Comparison of ENCODE assay signal across 8 cellular contexts in the genomic region with DNA sequence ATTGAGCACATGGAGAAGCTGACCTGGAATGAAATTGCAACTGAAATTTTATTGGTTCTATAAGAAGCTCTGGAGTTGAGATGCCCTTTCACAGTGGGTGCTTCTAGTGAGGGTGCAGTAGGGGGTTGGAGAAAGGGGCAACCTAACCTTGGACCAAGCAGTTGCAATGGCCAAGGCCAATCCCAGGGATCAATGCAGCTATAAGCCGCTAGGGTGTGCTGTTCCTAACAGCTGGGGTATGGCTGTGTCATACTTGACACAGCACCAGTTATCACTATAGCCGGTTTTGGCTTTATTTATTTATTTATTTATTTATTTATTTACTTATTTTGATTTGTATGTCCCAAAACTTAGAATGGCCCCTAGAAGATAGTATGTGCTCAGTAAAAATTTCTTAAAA.
A peak's percentile ranks its signal among the peaks of the same experiment; 100 is the strongest.
DNase-seq lines count a peak whose midpoint lies in the region; ATAC-seq, FAIRE-seq and TF ChIP-seq lines count a peak whose summit lies in the region.

No MANE protein-coding gene starts in this region.

- FAIRE-seq in keratinocyte (lab: Jason Lieb, UNC): no peak

- ATAC-seq in HG03457 (IDR thresholded peaks at IDR 0.05; ENCODE audit: unreplicated experiment): no peak

- no peaks in the 10 kb centered on the region for H3K9me1 ChIP-seq in keratinocyte (ENCODE audit: control insufficient read depth, extremely low read depth, insufficient read depth, low read length)

- H3K4me3 ChIP-seq in H7 (ENCODE audit: insufficient read depth, low read depth, low read length): no peak overlapping the region
- no peak overlapping the region for H3K4me3 ChIP-seq in keratinocyte (ENCODE audit: control insufficient read depth in 2 of 3, extremely low read depth in 1 of 3, insufficient read depth in 2 of 3, low read depth in 1 of 3, low read length in 3 of 3)

- no peaks in the 10 kb centered on the region for H3K4me1 ChIP-seq in keratinocyte (ENCODE audit: control insufficient read depth, extremely low read depth, insufficient read depth, low read length)

- no peak overlapping the region for H2AFZ ChIP-seq in keratinocyte (ENCODE audit: control insufficient read depth, low read length)

- H3K27me3 ChIP-seq in H7 (ENCODE audit: control insufficient read depth, insufficient read depth, low read length) (no peaks in the 10 kb centered on the region), keratinocyte (ENCODE audit: control insufficient read depth, extremely low read depth, insufficient read depth, low read length) (no peaks in the 10 kb centered on the region)

- H4K20me1 ChIP-seq in keratinocyte (ENCODE audit: control insufficient read depth, extremely low read depth, insufficient read depth, low read length): no peaks in the 10 kb centered on the region

- no peaks in the 10 kb centered on the region for H3K79me2 ChIP-seq in keratinocyte (ENCODE audit: control insufficient read depth, insufficient read depth, low read length)

- H3K9me3 ChIP-seq in keratinocyte (ENCODE audit: control insufficient read depth, low read depth, low read length): no peaks in the 10 kb centered on the region

- dilution Hi-C loops in keratinocyte (cut with MboI; ENCODE audit: extremely low pct_ligation_motif_present, low sequenced_read_pairs): no loop called here

- H3K27ac ChIP-seq in keratinocyte (ENCODE audit: control insufficient read depth, insufficient read depth, low read length): no peak overlapping the region

- no peak overlapping the region for H3K9ac ChIP-seq in keratinocyte (ENCODE audit: control insufficient read depth, extremely low read depth, insufficient read depth, low read length)

- DNase-seq in H7 (peak; percentile 8), NCI-H69 (lab: John Stamatoyannopoulos, UW) (peak; percentile 13), keratinocyte (ENCODE audit: low read depth, low spot score) (no peak), NCI-H2171 treated with DMSO at 0.1 percent for 48 hours (lab: John Stamatoyannopoulos, UW) (no peak), anterior cingulate cortex (lab: John Stamatoyannopoulos, UW) (no peak)
- DNase-seq in effector CD4-positive, alpha-beta T cell: no peak

- H3K36me3 ChIP-seq in H7 (replicated peaks; ENCODE audit: control insufficient read depth, insufficient read depth, low read length): no peaks in the 10 kb centered on the region
- no peaks in the 10 kb centered on the region for H3K36me3 ChIP-seq in keratinocyte (ENCODE audit: control insufficient read depth in 2 of 2, extremely low read depth in 1 of 2, insufficient read depth in 2 of 2, low read length in 2 of 2)

- no peak overlapping the region for H3K4me2 ChIP-seq in keratinocyte (ENCODE audit: control insufficient read depth, extremely low read depth, insufficient read depth, low read depth, low read length)

- TF ChIP-seq CTCF in GM12874 (IDR thresholded peaks at IDR 0.05; ENCODE audit: insufficient read depth, low read depth, low read length): peak; percentile 58; the same call in 1 of the 2 replicates
- TF ChIP-seq CTCF in keratinocyte (optimal IDR thresholded peaks at IDR 0.05 in 1 of 3, IDR thresholded peaks at IDR 0.05 in 1 of 3, conservative IDR thresholded peaks at IDR 0.05 in 1 of 3; ENCODE audit: extremely low read depth in 1 of 3, insufficient read depth in 2 of 3, low read length in 3 of 3): peak; percentile 25 to 74 (median 72)

Comparison
In these comparisons a context has a peak if more than half of its experiments do, and no peak if none do; other contexts are left out.
1. DNase-seq: peak in H7 (single experiment) and NCI-H69 (single experiment); none in keratinocyte (single experiment), effector CD4-positive, alpha-beta T cell (single experiment), NCI-H2171 treated with DMSO at 0.1 percent for 48 hours (single experiment) and anterior cingulate cortex (0 of 58).